In genomic region chr6:36119927-36120477, GRCh38 we compare ENCODE assay signal across 14 cellular contexts. TPM values are rescaled to one million over a fixed set of nuclear protein-coding genes. Genes with fewer than 3 reads are reported as not detected.
DNase-seq lines count a peak whose midpoint lies in the region; ATAC-seq and TF ChIP-seq lines count a peak whose summit lies in the region.
"Had no signal": no experiment of that assay in that cellular context is flagged by ENCODE, and none has a peak within 500 bp of the region (broad histone marks: within the 10 kb centered on the region; RNA-seq: fewer than 3 reads in every experiment).

No MANE protein-coding gene starts in this region.

- H3K27ac Mint-ChIP-seq in activated CD4-positive, alpha-beta T cell treated with anti-CD3 and anti-CD28 coated beads, Interleukin-2, amount 10 ng/mL, durations not matched to agents 7 days and 5 days = peak overlapping the region; percentile 98
- peak overlapping the region; percentile 99 for H3K27ac Mint-ChIP-seq in T-helper 2 cell treated with Interferon-gamma antibody and Interleukin-4, amounts not matched to agents 5 μg/mL and 100 μg/mL, for 36 hours
- H3K27ac Mint-ChIP-seq in endothelial cell (ENCODE audit: unreplicated experiment) (peak overlapping the region; percentile 39), endodermal cell (no peak overlapping the region)
- H3K27ac Mint-ChIP-seq in stimulated activated naive B cell treated with anti-CD40 and anti-IgM and Interleukin-4, amounts not matched to agents 10 μg/mL and 1 μg/mL and 100 μg/mL, for 72 hours = peak overlapping the region; percentile 95

- no peaks in the 10 kb centered on the region for H3K27me3 Mint-ChIP-seq in activated CD4-positive, alpha-beta T cell treated with anti-CD3 and anti-CD28 coated beads, Interleukin-2, amount 10 ng/mL, durations not matched to agents 7 days and 5 days
- no peaks in the 10 kb centered on the region for H3K27me3 Mint-ChIP-seq in T-helper 2 cell treated with Interferon-gamma antibody and Interleukin-4, amounts not matched to agents 5 μg/mL and 100 μg/mL, for 36 hours (ENCODE audit: low read depth)
- peaks cover 6% of the 10 kb centered on the region for H3K27me3 Mint-ChIP-seq in endothelial cell (ENCODE audit: unreplicated experiment)
- no peaks in the 10 kb centered on the region for H3K27me3 Mint-ChIP-seq in stimulated activated naive B cell treated with anti-CD40 and anti-IgM and Interleukin-4, amounts not matched to agents 10 μg/mL and 1 μg/mL and 100 μg/mL, for 72 hours
- H3K27me3 Mint-ChIP-seq in endodermal cell (ENCODE audit: insufficient read depth) = no peaks in the 10 kb centered on the region

- H3K27ac ChIP-seq in endodermal cell (ENCODE audit: low read depth, low read length) = no peak overlapping the region
- H3K27ac ChIP-seq: A549 had no signal

- TF ChIP-seq CTCF in endothelial cell (IDR thresholded peaks at IDR 0.05; ENCODE audit: unreplicated experiment) = no peak
- TF ChIP-seq CTCF in endodermal cell (conservative IDR thresholded peaks at IDR 0.05) = no peak

- no peaks in the 10 kb centered on the region for H3K4me1 ChIP-seq in endodermal cell (ENCODE audit: control insufficient read depth, insufficient read depth, low read length)
- H3K4me1 ChIP-seq: HAP-1 had no signal

- no peak for DNase-seq in activated CD4-positive, alpha-beta T cell treated with anti-CD3 and anti-CD28 coated beads, Interleukin-2, amount 10 ng/mL, durations not matched to agents 7 days and 5 days
- no peak for DNase-seq in activated CD4-positive, alpha-beta T cell treated with anti-CD3 and anti-CD28 coated beads for 48 hours
- no peak for DNase-seq in T-helper 2 cell treated with Interferon-gamma antibody and Interleukin-4, amounts not matched to agents 5 μg/mL and 100 μg/mL, for 36 hours (ENCODE audit: low spot score)
- DNase-seq in endothelial cell (ENCODE audit: low spot score) = no peak
- DNase-seq in stimulated activated naive B cell treated with anti-CD40 and anti-IgM and Interleukin-4, amounts not matched to agents 10 μg/mL and 1 μg/mL and 100 μg/mL, for 72 hours = no peak
- DNase-seq in dedifferentiated amniotic fluid mesenchymal stem cell (ENCODE audit: extremely low spot score) = no peak
- DNase-seq in endodermal cell = no peak
- DNase-seq: NCI-H1694 treated with DMSO at 0.1 percent for 48 hours, NCI-H526, RPMI8226 had no signal

- no peaks in the 10 kb centered on the region for H3K9me3 Mint-ChIP-seq in activated CD4-positive, alpha-beta T cell treated with anti-CD3 and anti-CD28 coated beads, Interleukin-2, amount 10 ng/mL, durations not matched to agents 7 days and 5 days
- H3K9me3 Mint-ChIP-seq in T-helper 2 cell treated with Interferon-gamma antibody and Interleukin-4, amounts not matched to agents 5 μg/mL and 100 μg/mL, for 36 hours = no peaks in the 10 kb centered on the region
- H3K9me3 Mint-ChIP-seq in endothelial cell (ENCODE audit: unreplicated experiment) (no peaks in the 10 kb centered on the region), endodermal cell (no peaks in the 10 kb centered on the region)
- H3K9me3 Mint-ChIP-seq in stimulated activated naive B cell treated with anti-CD40 and anti-IgM and Interleukin-4, amounts not matched to agents 10 μg/mL and 1 μg/mL and 100 μg/mL, for 72 hours = no peaks in the 10 kb centered on the region

- H3K4me3 Mint-ChIP-seq in activated CD4-positive, alpha-beta T cell treated with anti-CD3 and anti-CD28 coated beads, Interleukin-2, amount 10 ng/mL, durations not matched to agents 7 days and 5 days = peak overlapping the region; percentile 72
- peak overlapping the region; percentile 90 for H3K4me3 Mint-ChIP-seq in T-helper 2 cell treated with Interferon-gamma antibody and Interleukin-4, amounts not matched to agents 5 μg/mL and 100 μg/mL, for 36 hours
- H3K4me3 Mint-ChIP-seq in endothelial cell (ENCODE audit: unreplicated experiment) = no peak overlapping the region
- H3K4me3 Mint-ChIP-seq in stimulated activated naive B cell treated with anti-CD40 and anti-IgM and Interleukin-4, amounts not matched to agents 10 μg/mL and 1 μg/mL and 100 μg/mL, for 72 hours = no peak overlapping the region
- H3K4me3 Mint-ChIP-seq in endodermal cell = no peak overlapping the region

- CTCF ChIA-PET in activated CD4-positive, alpha-beta T cell treated with anti-CD3 and anti-CD28 coated beads, Interleukin-2, amount 10 ng/mL, durations not matched to agents 7 days and 5 days (lab: Charles Lee) = interaction anchor here (0.6 to 1.8 kb wide), 7 partner anchors 8 to 285 kb away, joined by 3 to 17 read pairs (median 5); partner anchors contain the start of gene MAPK14

- H3K9ac ChIP-seq in endodermal cell (ENCODE audit: extremely low read depth, low read length, poor library complexity, severe bottlenecking) = no peak overlapping the region

- 94 to 95% methylated on average over 4 to 8 of the region's 8 CpGs for WGBS in endodermal cell (ENCODE audit: insufficient coverage in 1 of 2, insufficient read length in 1 of 2), 2 experiments

- POLR2A ChIA-PET in activated CD4-positive, alpha-beta T cell treated with anti-CD3 and anti-CD28 coated beads, Interleukin-2, amount 10 ng/mL, durations not matched to agents 7 days and 5 days (lab: Charles Lee) = interaction anchor here (2.2 kb wide), 1 partner anchor 11 kb away, joined by 8 read pairs; the partner anchor contains the start of gene MAPK13

- no peaks in the 10 kb centered on the region for H3K9me3 ChIP-seq in endodermal cell (ENCODE audit: control insufficient read depth, low read length)
- H3K9me3 ChIP-seq: A549, HAP-1 had no signal

- peaks cover 38% of the 10 kb centered on the region for H3K36me3 Mint-ChIP-seq in activated CD4-positive, alpha-beta T cell treated with anti-CD3 and anti-CD28 coated beads, Interleukin-2, amount 10 ng/mL, durations not matched to agents 7 days and 5 days (ENCODE audit: low read depth)
- H3K36me3 Mint-ChIP-seq in T-helper 2 cell treated with Interferon-gamma antibody and Interleukin-4, amounts not matched to agents 5 μg/mL and 100 μg/mL, for 36 hours (ENCODE audit: low read depth) = peaks cover 30% of the 10 kb centered on the region
- H3K36me3 Mint-ChIP-seq in endothelial cell (ENCODE audit: low read depth, unreplicated experiment) = peaks cover 5% of the 10 kb centered on the region
- peaks cover 25 to 31% of the 10 kb centered on the region in 2 donors for H3K36me3 Mint-ChIP-seq in stimulated activated naive B cell treated with anti-CD40 and anti-IgM and Interleukin-4, amounts not matched to agents 10 μg/mL and 1 μg/mL and 100 μg/mL, for 72 hours
- peaks cover 2% of the 10 kb centered on the region for H3K36me3 Mint-ChIP-seq in endodermal cell (ENCODE audit: low read depth)

- H3K4me3 ChIP-seq in endodermal cell (ENCODE audit: low read length) = no peak overlapping the region
- H3K4me3 ChIP-seq: A549, coronary artery, HAP-1 had no signal

- peaks cover 92% of the 10 kb centered on the region for H3K4me1 Mint-ChIP-seq in activated CD4-positive, alpha-beta T cell treated with anti-CD3 and anti-CD28 coated beads, Interleukin-2, amount 10 ng/mL, durations not matched to agents 7 days and 5 days
- peaks cover 74% of the 10 kb centered on the region for H3K4me1 Mint-ChIP-seq in T-helper 2 cell treated with Interferon-gamma antibody and Interleukin-4, amounts not matched to agents 5 μg/mL and 100 μg/mL, for 36 hours (ENCODE audit: low read depth)
- H3K4me1 Mint-ChIP-seq in endothelial cell (ENCODE audit: unreplicated experiment) (peaks cover 31% of the 10 kb centered on the region), endodermal cell (peaks cover 16% of the 10 kb centered on the region)
- H3K4me1 Mint-ChIP-seq in stimulated activated naive B cell treated with anti-CD40 and anti-IgM and Interleukin-4, amounts not matched to agents 10 μg/mL and 1 μg/mL and 100 μg/mL, for 72 hours = peaks cover 68 to 99% of the 10 kb centered on the region in 2 donors

- ATAC-seq in stimulated activated naive B cell treated with anti-CD40 and anti-IgM and Interleukin-4, amounts not matched to agents 10 μg/mL and 1 μg/mL and 100 μg/mL, for 72 hours (replicated peaks) = peak; percentile 3 to 20
- no peak for ATAC-seq in GM21723 (IDR thresholded peaks at IDR 0.05; ENCODE audit: unreplicated experiment)
- ATAC-seq: A549 had no signal

- H3K36me3 ChIP-seq in endodermal cell (ENCODE audit: control insufficient read depth, insufficient read depth, low read length) = no peaks in the 10 kb centered on the region
- H3K36me3 ChIP-seq: HAP-1 had no signal

- H3K27me3 ChIP-seq in endodermal cell (ENCODE audit: control insufficient read depth, insufficient read depth, low read length, poor library complexity, severe bottlenecking) = no peaks in the 10 kb centered on the region

RNA-seq across cellular contexts. Expression of gene MAPK13, which starts 10.3 kb away (rescaled TPM):
- total RNA-seq in activated CD4-positive, alpha-beta T cell treated with anti-CD3 and anti-CD28 coated beads, Interleukin-2, amount 10 ng/mL, durations not matched to agents 7 days and 5 days = 10 to 100 TPM; 29.3 to 29.9 TPM
- total RNA-seq in endothelial cell (ENCODE audit: unreplicated experiment) (6.6 TPM), endodermal cell (10 to 100 TPM; 14.6 to 16.0 TPM)
- 3.1 TPM for polyA plus RNA-seq in endodermal cell (2013, experiment 1 of 2)
- polyA plus RNA-seq in endodermal cell (2013, experiment 2 of 2) = 2.1 TPM

Comparison
In these comparisons a context has a peak if more than half of its experiments do, and no peak if none do; other contexts are left out.
1. H3K4me3 Mint-ChIP-seq: peak in activated CD4-positive, alpha-beta T cell treated with anti-CD3 and anti-CD28 coated beads, Interleukin-2, amount 10 ng/mL, durations not matched to agents 7 days and 5 days (single experiment) and T-helper 2 cell treated with Interferon-gamma antibody and Interleukin-4, amounts not matched to agents 5 μg/mL and 100 μg/mL, for 36 hours (single experiment); none in endothelial cell (single experiment), stimulated activated naive B cell treated with anti-CD40 and anti-IgM and Interleukin-4, amounts not matched to agents 10 μg/mL and 1 μg/mL and 100 μg/mL, for 72 hours (0 of 2) and endodermal cell (single experiment).